Comparison of ENCODE assay signal across 25 cellular contexts in the genomic region with DNA sequence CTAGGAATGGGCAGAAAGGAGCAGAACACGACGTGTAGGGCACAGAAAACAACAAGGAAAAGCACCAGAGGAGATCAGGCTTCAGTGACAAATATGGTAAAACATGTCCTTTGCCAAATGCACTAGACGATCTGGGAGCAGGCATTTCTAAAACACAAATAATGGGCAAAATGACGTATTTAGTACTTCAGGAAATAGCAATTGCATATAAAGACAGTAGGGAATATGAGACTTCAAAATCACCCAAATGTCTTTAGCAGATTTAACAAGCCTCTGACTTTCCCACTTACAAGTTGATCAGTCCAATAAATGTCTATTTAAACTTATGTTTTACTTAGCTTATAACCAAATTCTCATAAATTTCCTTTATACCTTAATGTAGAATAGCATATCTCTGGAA.
"Had no signal": no experiment of that assay in that cellular context is flagged by ENCODE, and none has a peak within 500 bp of the region (broad histone marks: within the 10 kb centered on the region; RNA-seq: fewer than 3 reads in every experiment).

No MANE protein-coding gene starts in this region.

- H3K36me3 Mint-ChIP-seq: mesothelial cell of epicardium, naive B cell had no signal

- H3K9me3 Mint-ChIP-seq: dendritic cell treated with granulocyte-macrophage colony-stimulating factor and Interleukin-4, amounts not matched to agents 40 ng/mL and 50 ng/mL, for 4 days; endodermal cell; mesothelial cell of epicardium had no signal

- H3K4me3 ChIP-seq: colonic mucosa, esophagus squamous epithelium, gastrocnemius medialis, heart right ventricle, left lung, lower lobe of right lung, mucosa of descending colon had no signal

- H3K27me3 ChIP-seq: colonic mucosa, esophagus squamous epithelium, gastrocnemius medialis, heart right ventricle, left lung had no signal

- H3K27ac ChIP-seq: colonic mucosa, epithelial cell of prostate, esophagus squamous epithelium, gastrocnemius medialis, heart right ventricle, left lung, lower lobe of right lung had no signal

- H3K36me3 ChIP-seq: colonic mucosa, esophagus squamous epithelium, gastrocnemius medialis, heart right ventricle, left lung, lower lobe of right lung had no signal

- H3K27me3 Mint-ChIP-seq: dendritic cell treated with granulocyte-macrophage colony-stimulating factor and Interleukin-4, amounts not matched to agents 40 ng/mL and 50 ng/mL, for 4 days; effector memory CD8-positive, alpha-beta T cell; naive B cell had no signal

- H3K4me1 ChIP-seq: colonic mucosa, esophagus squamous epithelium, gastrocnemius medialis, heart right ventricle, left lung, lower lobe of right lung had no signal

- ATAC-seq: effector memory CD8-positive, alpha-beta T cell; esophagus mucosa; gastrocnemius medialis; heart right ventricle; left cardiac atrium; left lung; left ventricle myocardium superior; lower lobe of right lung; mucosa of descending colon had no signal

- H3K9me3 ChIP-seq: colonic mucosa, esophagus squamous epithelium, gastrocnemius medialis, heart right ventricle, left lung, lower lobe of right lung, mucosa of descending colon had no signal

- H3K27ac Mint-ChIP-seq: dendritic cell treated with granulocyte-macrophage colony-stimulating factor and Interleukin-4, amounts not matched to agents 40 ng/mL and 50 ng/mL, for 4 days; effector memory CD8-positive, alpha-beta T cell; endodermal cell; mesothelial cell of epicardium; naive B cell had no signal

- DNase-seq: colonic mucosa; cortex of kidney; effector CD8-positive, alpha-beta T cell; effector memory CD8-positive, alpha-beta T cell; endodermal cell; erythroblast; esophagus squamous epithelium; foreskin fibroblast; foreskin melanocyte; gastrocnemius medialis; glutamatergic neuron; head of caudate nucleus; heart right ventricle; hippocampal formation; left cardiac atrium; left lung; left ventricle myocardium superior; lower lobe of right lung; mesenchymal stem cell; mucosa of descending colon; naive B cell had no signal

- H3K4me3 Mint-ChIP-seq: dendritic cell treated with granulocyte-macrophage colony-stimulating factor and Interleukin-4, amounts not matched to agents 40 ng/mL and 50 ng/mL, for 4 days; effector memory CD8-positive, alpha-beta T cell; endodermal cell; mesothelial cell of epicardium; naive B cell had no signal

- H3K4me1 Mint-ChIP-seq: endodermal cell, mesothelial cell of epicardium, naive B cell had no signal
